Comparison of ENCODE assay signal across 8 cellular contexts in genomic region chr16:50841081-50841886, GRCh38.
DNase-seq lines count a peak whose midpoint lies in the region; ATAC-seq, FAIRE-seq and TF ChIP-seq lines count a peak whose summit lies in the region.

No MANE protein-coding gene starts in this region.

- H3K36me3 ChIP-seq in iPS-20b (ENCODE audit: insufficient read depth, low read depth, low read length) = no peaks in the 10 kb centered on the region

- peak; percentile 84 for DNase-seq in KBM-7
- DNase-seq in activated T-cell treated with anti-CD3 and anti-CD28 coated beads, Interleukin-2, amount 50 U/mL, for 4 hours = peak; percentile 24
- peak; percentile 9 to 26 (median 20) for DNase-seq in stimulated activated CD4-positive, alpha-beta T cell treated with anti-CD3 and anti-CD28 coated beads, TNF-alpha, amount 100 ng/mL, for 48 hours (ENCODE audit: low read depth in 3 of 3)
- no peak for DNase-seq in globus pallidus (ENCODE audit: low spot score)
- DNase-seq in NCI-H1436 treated with DMSO at 0.1 percent for 48 hours (lab: John Stamatoyannopoulos, UW) = no peak
- DNase-seq in urothelium cell line (ENCODE audit: low spot score) = no peak
- DNase-seq in HFFc6 = no peak

- H3K9me3 ChIP-seq in iPS-20b (ENCODE audit: insufficient read depth, low read depth, low read length) = no peaks in the 10 kb centered on the region

- no peaks in the 10 kb centered on the region for H3K4me1 ChIP-seq in iPS-20b (ENCODE audit: insufficient read depth, low read length)

- peaks cover 33% of the 10 kb centered on the region for H3K27me3 ChIP-seq in iPS-20b (ENCODE audit: insufficient read depth, low read length)

- ATAC-seq in activated T-cell treated with anti-CD3 and anti-CD28 coated beads, Interleukin-2, amount 50 U/mL, for 4 hours = peak; percentile 77 to 83

- H3K27ac ChIP-seq in iPS-20b (ENCODE audit: low read length) = no peak overlapping the region

- H3K9ac ChIP-seq in iPS-20b (ENCODE audit: low read depth, low read length) = no peak overlapping the region

- H3K27ac Mint-ChIP-seq in HFFc6 = no peak overlapping the region

- no peak for TF ChIP-seq CTCF in HFFc6 (IDR thresholded peaks at IDR 0.05)

- no peaks in the 10 kb centered on the region for H3K9me3 Mint-ChIP-seq in activated T-cell treated with anti-CD3 and anti-CD28 coated beads, Interleukin-2, amount 50 U/mL, for 4 hours
- no peaks in the 10 kb centered on the region for H3K9me3 Mint-ChIP-seq in HFFc6

- peaks cover 19% of the 10 kb centered on the region for H3K4me1 Mint-ChIP-seq in activated T-cell treated with anti-CD3 and anti-CD28 coated beads, Interleukin-2, amount 50 U/mL, for 4 hours (ENCODE audit: low read depth)
- H3K4me1 Mint-ChIP-seq in HFFc6 (ENCODE audit: low read depth) = no peaks in the 10 kb centered on the region

- H3K4me3 Mint-ChIP-seq in activated T-cell treated with anti-CD3 and anti-CD28 coated beads, Interleukin-2, amount 50 U/mL, for 4 hours = peak overlapping the region; percentile 71
- no peak overlapping the region for H3K4me3 Mint-ChIP-seq in HFFc6

- peak overlapping the region; percentile 63 for H3K4me3 ChIP-seq in iPS-20b (ENCODE audit: low read length)

- H3K36me3 Mint-ChIP-seq in activated T-cell treated with anti-CD3 and anti-CD28 coated beads, Interleukin-2, amount 50 U/mL, for 4 hours (ENCODE audit: insufficient read depth) = no peaks in the 10 kb centered on the region
- no peaks in the 10 kb centered on the region for H3K36me3 Mint-ChIP-seq in HFFc6 (ENCODE audit: low read depth)

- in situ Hi-C loops in KBM-7 (cut with MboI; ENCODE audit: low pct_unique_long_range_greater_than_20kb, low sequenced_read_pairs) = no loop called here

- FAIRE-seq in urothelium cell line (lab: Jason Lieb, UNC) = no peak

- H3K27me3 Mint-ChIP-seq in activated T-cell treated with anti-CD3 and anti-CD28 coated beads, Interleukin-2, amount 50 U/mL, for 4 hours (ENCODE audit: low read depth) = peaks cover 3% of the 10 kb centered on the region
- H3K27me3 Mint-ChIP-seq in HFFc6 (ENCODE audit: insufficient read depth) = peaks cover 3% of the 10 kb centered on the region; the same call in 1 of the 2 replicates

Comparison
In these comparisons a context has a peak if more than half of its experiments do, and no peak if none do; other contexts are left out.
1. DNase-seq: peak in KBM-7 (single experiment), activated T-cell treated with anti-CD3 and anti-CD28 coated beads, Interleukin-2, amount 50 U/mL, for 4 hours (single experiment) and stimulated activated CD4-positive, alpha-beta T cell treated with anti-CD3 and anti-CD28 coated beads, TNF-alpha, amount 100 ng/mL, for 48 hours (3 of 3); none in globus pallidus (single experiment), NCI-H1436 treated with DMSO at 0.1 percent for 48 hours (single experiment), urothelium cell line (single experiment) and HFFc6 (single experiment).